In genomic region chr12:27434673-27435565, GRCh38 we compare ENCODE assay signal across 1 cellular context.
TF ChIP-seq lines count a peak whose summit lies in the region.

No MANE protein-coding gene starts in this region.

TF ChIP-seq in GM23338, 12 proteins besides CTCF, POLR2A, EP300 and RAD21 (continued from another document):
- TF ChIP-seq ZNF462 (CRISPR knock-in tag; IDR thresholded peaks at IDR 0.05) (no peak), JUNB (IDR thresholded peaks at IDR 0.05; ENCODE audit: unreplicated experiment) (no peak)
